In genomic region chr11:13249992-13250391, GRCh38 we compare ENCODE assay signal across 12 cellular contexts. TPM values are rescaled to one million over a fixed set of nuclear protein-coding genes. Genes with fewer than 3 reads are reported as not detected.
DNase-seq lines count a peak whose midpoint lies in the region; ATAC-seq lines count a peak whose summit lies in the region.
"Had no signal": no experiment of that assay in that cellular context is flagged by ENCODE, and none has a peak within 500 bp of the region (broad histone marks: within the 10 kb centered on the region; RNA-seq: fewer than 3 reads in every experiment).

No MANE protein-coding gene starts in this region.

- ATAC-seq in T-helper 17 cell: peak; percentile 54
- ATAC-seq in HG03196 (IDR thresholded peaks at IDR 0.05; ENCODE audit: unreplicated experiment): no peak

- peaks cover 26% of the 10 kb centered on the region for H3K27me3 Mint-ChIP-seq in T-helper 17 cell

- peaks cover 4% of the 10 kb centered on the region for H3K36me3 Mint-ChIP-seq in T-helper 17 cell (ENCODE audit: low read depth)

- H3K4me1 Mint-ChIP-seq in T-helper 17 cell: peaks cover 3% of the 10 kb centered on the region

- no peak overlapping the region for H3K27ac Mint-ChIP-seq in T-helper 17 cell

- H3K4me3 Mint-ChIP-seq in T-helper 17 cell: no peak overlapping the region

- DNase-seq in EL: peak; percentile 31
- DNase-seq in HCEC 1CT: peak; percentile 43
- no peak for DNase-seq in T-helper 17 cell
- DNase-seq in iris pigment epithelial cell (ENCODE audit: low read depth): peak; percentile 16
- DNase-seq in NCI-H2029 (lab: John Stamatoyannopoulos, UW): no peak
- no peak for DNase-seq in NK-92 (lab: John Stamatoyannopoulos, UW; ENCODE audit: unreplicated experiment)
- DNase-seq: activated effector memory CD4-positive, alpha-beta T cell treated with anti-CD3 and anti-CD28 coated beads, Interleukin-2, amount 50 U/mL, for 16 hours; NK-92 treated with Interleukin-12 subunit alpha and Interleukin-12 subunit beta, amount 100 ng/mL, for 24 hours; stimulated activated CD4-positive, alpha-beta T cell treated with anti-CD3 and anti-CD28 coated beads, Interleukin-2, amount 100 ng/mL, for 48 hours had no signal

- no peaks in the 10 kb centered on the region for H3K9me3 ChIP-seq in T-helper 17 cell (ENCODE audit: control insufficient read depth, low read length, poor library complexity, severe bottlenecking)
- H3K9me3 ChIP-seq: neutrophil, suprapubic skin had no signal

RNA-seq across cellular contexts. Expression of gene BMAL1, which starts 27.6 kb away (rescaled TPM):
- 100 to 1,000 TPM; 143 to 144 TPM for total RNA-seq in T-helper 17 cell

Comparison
In these comparisons a context has a peak if more than half of its experiments do, and no peak if none do; other contexts are left out.
1. DNase-seq: peak in EL (single experiment), HCEC 1CT (single experiment) and iris pigment epithelial cell (single experiment); none in T-helper 17 cell (0 of 3), NCI-H2029 (single experiment) and NK-92 (single experiment).